Comparison of ENCODE assay signal across 8 cellular contexts in genomic region chr10:11036424-11037011, GRCh38. TPM values are rescaled to one million over a fixed set of nuclear protein-coding genes. Genes with fewer than 3 reads are reported as not detected.
A peak's percentile ranks its signal among the peaks of the same experiment; 100 is the strongest.
DNase-seq lines count a peak whose midpoint lies in the region; TF ChIP-seq lines count a peak whose summit lies in the region.

No MANE protein-coding gene starts in this region.

- no peak overlapping the region for H3K27ac ChIP-seq in osteoblast (ENCODE audit: low read depth, low read length)

- no peaks in the 10 kb centered on the region for H3K4me1 ChIP-seq in osteoblast (ENCODE audit: insufficient read depth, low read length)

- no peaks in the 10 kb centered on the region for H3K79me2 ChIP-seq in osteoblast (ENCODE audit: insufficient read depth, low read length)

- intact Hi-C loops in activated T-helper 2 cell treated with anti-CD3 and anti-CD28 coated beads, Interferon-gamma antibody, Interleukin-2, Interleukin-4, amounts not matched to agents 10 μg/mL and 5 μg/mL and 100 μg/mL, durations not matched to agents 14 hours and 24 hours and 36 hours (cut with micrococcal nuclease): no loop called here

- no peak overlapping the region for H3K4me3 Mint-ChIP-seq in activated T-helper 2 cell treated with anti-CD3 and anti-CD28 coated beads, Interferon-gamma antibody, Interleukin-2, Interleukin-4, amounts not matched to agents 10 μg/mL and 5 μg/mL and 100 μg/mL, durations not matched to agents 14 hours and 24 hours and 36 hours (ENCODE audit: low read depth)

- H3K27me3 Mint-ChIP-seq in activated T-helper 2 cell treated with anti-CD3 and anti-CD28 coated beads, Interferon-gamma antibody, Interleukin-2, Interleukin-4, amounts not matched to agents 10 μg/mL and 5 μg/mL and 100 μg/mL, durations not matched to agents 14 hours and 24 hours and 36 hours (ENCODE audit: low read depth): peaks cover 39% of the 10 kb centered on the region

- peak; percentile 13 for DNase-seq in GM04504 (ENCODE audit: low read depth)
- DNase-seq in NCI-H526 (lab: John Stamatoyannopoulos, UW): peak; percentile 58 to 71
- DNase-seq in epithelial cell of esophagus (ENCODE audit: low read depth): peak; percentile 69
- DNase-seq in osteoblast (ENCODE audit: insufficient read length, low spot score, missing footprints): peak; percentile 79
- no peak for DNase-seq in UCSD-AML1 (lab: John Stamatoyannopoulos, UW; ENCODE audit: unreplicated experiment)
- no peak for DNase-seq in NCI-H1694 (lab: John Stamatoyannopoulos, UW)
- no peak for DNase-seq in activated CD8-positive, alpha-beta memory T cell treated with anti-CD3 and anti-CD28 coated beads, Interleukin-2, amount 50 U/mL, for 4 hours
- DNase-seq in activated T-helper 2 cell treated with anti-CD3 and anti-CD28 coated beads, Interferon-gamma antibody, Interleukin-2, Interleukin-4, amounts not matched to agents 10 μg/mL and 5 μg/mL and 100 μg/mL, durations not matched to agents 14 hours and 24 hours and 36 hours (ENCODE audit: low spot score): no peak

- no peaks in the 10 kb centered on the region for H3K9me3 Mint-ChIP-seq in activated T-helper 2 cell treated with anti-CD3 and anti-CD28 coated beads, Interferon-gamma antibody, Interleukin-2, Interleukin-4, amounts not matched to agents 10 μg/mL and 5 μg/mL and 100 μg/mL, durations not matched to agents 14 hours and 24 hours and 36 hours

- no peak overlapping the region for H3K4me3 ChIP-seq in epithelial cell of esophagus (ENCODE audit: low read length)
- H3K4me3 ChIP-seq in osteoblast (ENCODE audit: insufficient read depth, low read length): no peak overlapping the region

- H3K9me3 ChIP-seq in osteoblast (ENCODE audit: low read depth, low read length): no peaks in the 10 kb centered on the region

- H4K20me1 ChIP-seq in osteoblast (ENCODE audit: insufficient read depth, low read length): no peaks in the 10 kb centered on the region

- no peaks in the 10 kb centered on the region for H3K36me3 ChIP-seq in osteoblast (ENCODE audit: insufficient read depth, low read length)

- TF ChIP-seq CTCF in epithelial cell of esophagus (IDR thresholded peaks at IDR 0.05; ENCODE audit: insufficient read depth, low read depth, low read length, missing control alignments): peak; percentile 74
- peak; percentile 69 for TF ChIP-seq CTCF in osteoblast (IDR thresholded peaks at IDR 0.05; ENCODE audit: extremely low read depth, low read depth, low read length)

- no peak overlapping the region for H3K4me2 ChIP-seq in osteoblast (ENCODE audit: insufficient read depth, low read length)

- no peaks in the 10 kb centered on the region for H3K36me3 Mint-ChIP-seq in activated T-helper 2 cell treated with anti-CD3 and anti-CD28 coated beads, Interferon-gamma antibody, Interleukin-2, Interleukin-4, amounts not matched to agents 10 μg/mL and 5 μg/mL and 100 μg/mL, durations not matched to agents 14 hours and 24 hours and 36 hours (ENCODE audit: low read depth)

- no peak overlapping the region for H3K27ac Mint-ChIP-seq in activated T-helper 2 cell treated with anti-CD3 and anti-CD28 coated beads, Interferon-gamma antibody, Interleukin-2, Interleukin-4, amounts not matched to agents 10 μg/mL and 5 μg/mL and 100 μg/mL, durations not matched to agents 14 hours and 24 hours and 36 hours

- peaks cover 4% of the 10 kb centered on the region for H3K4me1 Mint-ChIP-seq in activated T-helper 2 cell treated with anti-CD3 and anti-CD28 coated beads, Interferon-gamma antibody, Interleukin-2, Interleukin-4, amounts not matched to agents 10 μg/mL and 5 μg/mL and 100 μg/mL, durations not matched to agents 14 hours and 24 hours and 36 hours (ENCODE audit: low read depth)

- H3K27me3 ChIP-seq in osteoblast (ENCODE audit: insufficient read depth, low read length): no peaks in the 10 kb centered on the region

- no peak overlapping the region for H2AFZ ChIP-seq in osteoblast (ENCODE audit: low read length)

RNA-seq across cellular contexts. Expression of gene CELF2, which starts 18.8 kb away (rescaled TPM):
- total RNA-seq in osteoblast: 2.7 and 7.6 TPM in 2 replicates
- total RNA-seq in activated T-helper 2 cell treated with anti-CD3 and anti-CD28 coated beads, Interferon-gamma antibody, Interleukin-2, Interleukin-4, amounts not matched to agents 10 μg/mL and 5 μg/mL and 100 μg/mL, durations not matched to agents 14 hours and 24 hours and 36 hours: 131 and 134 TPM in 2 replicates

Comparison
In these comparisons a context has a peak if more than half of its experiments do, and no peak if none do; other contexts are left out.
1. DNase-seq: peak in GM04504 (single experiment), NCI-H526 (2 of 2), epithelial cell of esophagus (single experiment) and osteoblast (single experiment); none in UCSD-AML1 (single experiment), NCI-H1694 (single experiment), activated CD8-positive, alpha-beta memory T cell treated with anti-CD3 and anti-CD28 coated beads, Interleukin-2, amount 50 U/mL, for 4 hours (single experiment) and activated T-helper 2 cell treated with anti-CD3 and anti-CD28 coated beads, Interferon-gamma antibody, Interleukin-2, Interleukin-4, amounts not matched to agents 10 μg/mL and 5 μg/mL and 100 μg/mL, durations not matched to agents 14 hours and 24 hours and 36 hours (single experiment).
2. RNA of gene CELF2, which starts 18.8 kb away (total RNA-seq): 131 to 134 TPM in activated T-helper 2 cell treated with anti-CD3 and anti-CD28 coated beads, Interferon-gamma antibody, Interleukin-2, Interleukin-4, amounts not matched to agents 10 μg/mL and 5 μg/mL and 100 μg/mL, durations not matched to agents 14 hours and 24 hours and 36 hours; 2.7 to 7.6 TPM in osteoblast; every median in the first group is over 10 times any median in the second.